In the genomic region with DNA sequence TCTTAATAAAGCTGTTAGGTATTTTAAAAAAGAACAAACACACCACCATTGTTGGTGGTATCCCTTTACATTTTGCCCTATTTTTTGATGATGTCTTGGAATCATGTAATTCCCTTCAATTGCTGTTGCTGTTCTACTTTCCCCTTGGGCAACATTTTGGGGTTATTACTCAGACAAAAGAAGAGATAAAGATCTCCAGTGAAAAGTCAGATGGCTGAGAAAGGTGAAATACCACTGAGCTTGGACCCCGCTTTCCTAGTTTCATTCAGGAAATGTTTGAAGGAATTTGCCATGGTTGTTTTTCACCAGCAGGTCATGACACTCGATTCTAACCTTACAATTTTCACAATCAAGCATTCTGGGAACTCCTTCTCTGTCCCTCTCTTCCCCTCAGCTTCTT, we compare ENCODE assay signal across 23 cellular contexts.
"Had no signal": no experiment of that assay in that cellular context is flagged by ENCODE, and none has a peak within 500 bp of the region (broad histone marks: within the 10 kb centered on the region; RNA-seq: fewer than 3 reads in every experiment).

No MANE protein-coding gene starts in this region.

- H3K36me3 Mint-ChIP-seq: activated naive CD4-positive, alpha-beta T cell treated with anti-CD3 and anti-CD28 coated beads, Interleukin-2, amount 50 U/mL, for 72 hours had no signal

- H3K9me3 Mint-ChIP-seq: activated CD4-positive, alpha-beta T cell treated with anti-CD3 and anti-CD28 coated beads, Interleukin-2, amount 10 ng/mL, durations not matched to agents 7 days and 5 days; activated naive CD4-positive, alpha-beta T cell treated with anti-CD3 and anti-CD28 coated beads, Interleukin-2, amount 50 U/mL, for 72 hours; central memory CD8-positive, alpha-beta T cell; T-helper 1 cell treated with Interleukin-12 subunit alpha and Interleukin-12 subunit beta and Interleukin-4 antibody, amounts not matched to agents 30 μg/mL and 1 μg/mL, for 36 hours had no signal

- H3K9me3 ChIP-seq: adrenal gland, breast epithelium, esophagus muscularis mucosa, gastrocnemius medialis, mucosa of descending colon, thoracic aorta, upper lobe of left lung had no signal

- H3K4me3 Mint-ChIP-seq: activated CD4-positive, alpha-beta T cell treated with anti-CD3 and anti-CD28 coated beads, Interleukin-2, amount 10 ng/mL, durations not matched to agents 7 days and 5 days; activated CD8-positive, alpha-beta T cell treated with anti-CD3 and anti-CD28 coated beads, Interleukin-2, amount 10 ng/mL, durations not matched to agents 7 days and 5 days; central memory CD8-positive, alpha-beta T cell; effector memory CD8-positive, alpha-beta T cell; T-helper 1 cell treated with Interleukin-12 subunit alpha and Interleukin-12 subunit beta and Interleukin-4 antibody, amounts not matched to agents 30 μg/mL and 1 μg/mL, for 36 hours had no signal

- H3K4me1 Mint-ChIP-seq: activated CD4-positive, alpha-beta T cell treated with anti-CD3 and anti-CD28 coated beads, Interleukin-2, amount 10 ng/mL, durations not matched to agents 7 days and 5 days; central memory CD8-positive, alpha-beta T cell had no signal

- H3K27ac ChIP-seq: adrenal gland, breast epithelium, dorsolateral prefrontal cortex, esophagus muscularis mucosa, gastrocnemius medialis, thoracic aorta, upper lobe of left lung had no signal

- DNase-seq: activated CD4-positive, alpha-beta T cell treated with anti-CD3 and anti-CD28 coated beads, Interleukin-2, amount 10 ng/mL, durations not matched to agents 7 days and 5 days; activated CD8-positive, alpha-beta T cell treated with anti-CD3 and anti-CD28 coated beads, Interleukin-2, amount 10 ng/mL, durations not matched to agents 7 days and 5 days; activated T-cell treated with anti-CD3 and anti-CD28 coated beads, Interleukin-2, amount 50 U/mL, for 1 hour; adrenal gland; dorsolateral prefrontal cortex; effector memory CD8-positive, alpha-beta T cell; gastrocnemius medialis; hippocampal formation; left cardiac atrium; mesenchymal stem cell; mucosa of descending colon; stimulated activated CD4-positive, alpha-beta T cell treated with anti-CD3 and anti-CD28 coated beads, Interleukin-2, amount 100 ng/mL, for 48 hours; stimulated activated CD8-positive, alpha-beta memory T cell treated with anti-CD3 and anti-CD28 coated beads, Interleukin-4, amount 100 ng/mL, for 48 hours; stimulated activated naive CD4-positive, alpha-beta T cell treated with Interleukin-2 at 50 U/mL for 16 hours; T1000; upper lobe of left lung had no signal

- H3K36me3 ChIP-seq: adrenal gland, breast epithelium, esophagus muscularis mucosa, gastrocnemius medialis, thoracic aorta, upper lobe of left lung had no signal

- H3K4me3 ChIP-seq: adrenal gland, breast epithelium, dorsolateral prefrontal cortex, esophagus muscularis mucosa, gastrocnemius medialis, mucosa of descending colon, thoracic aorta, upper lobe of left lung had no signal

- H3K27me3 ChIP-seq: adrenal gland, breast epithelium, dorsolateral prefrontal cortex, esophagus muscularis mucosa, gastrocnemius medialis, upper lobe of left lung had no signal

- H3K27ac Mint-ChIP-seq: activated CD4-positive, alpha-beta T cell treated with anti-CD3 and anti-CD28 coated beads, Interleukin-2, amount 10 ng/mL, durations not matched to agents 7 days and 5 days; activated CD8-positive, alpha-beta T cell treated with anti-CD3 and anti-CD28 coated beads, Interleukin-2, amount 10 ng/mL, durations not matched to agents 7 days and 5 days; activated naive CD4-positive, alpha-beta T cell treated with anti-CD3 and anti-CD28 coated beads, Interleukin-2, amount 50 U/mL, for 72 hours; effector memory CD8-positive, alpha-beta T cell; T-helper 1 cell treated with Interleukin-12 subunit alpha and Interleukin-12 subunit beta and Interleukin-4 antibody, amounts not matched to agents 30 μg/mL and 1 μg/mL, for 36 hours had no signal

- H3K27me3 Mint-ChIP-seq: activated CD4-positive, alpha-beta T cell treated with anti-CD3 and anti-CD28 coated beads, Interleukin-2, amount 10 ng/mL, durations not matched to agents 7 days and 5 days; central memory CD8-positive, alpha-beta T cell; effector memory CD8-positive, alpha-beta T cell had no signal

- ATAC-seq: activated CD8-positive, alpha-beta T cell treated with anti-CD3 and anti-CD28 coated beads, Interleukin-2, amount 10 ng/mL, durations not matched to agents 7 days and 5 days; activated naive CD4-positive, alpha-beta T cell treated with anti-CD3 and anti-CD28 coated beads, Interleukin-2, amount 50 U/mL, for 72 hours; effector memory CD8-positive, alpha-beta T cell; gastrocnemius medialis; left cardiac atrium; mucosa of descending colon had no signal

- H3K4me1 ChIP-seq: breast epithelium, gastrocnemius medialis, upper lobe of left lung had no signal

- FAIRE-seq: colon had no signal
